14 cellular contexts compared by ENCODE assay signal in the genomic region with DNA sequence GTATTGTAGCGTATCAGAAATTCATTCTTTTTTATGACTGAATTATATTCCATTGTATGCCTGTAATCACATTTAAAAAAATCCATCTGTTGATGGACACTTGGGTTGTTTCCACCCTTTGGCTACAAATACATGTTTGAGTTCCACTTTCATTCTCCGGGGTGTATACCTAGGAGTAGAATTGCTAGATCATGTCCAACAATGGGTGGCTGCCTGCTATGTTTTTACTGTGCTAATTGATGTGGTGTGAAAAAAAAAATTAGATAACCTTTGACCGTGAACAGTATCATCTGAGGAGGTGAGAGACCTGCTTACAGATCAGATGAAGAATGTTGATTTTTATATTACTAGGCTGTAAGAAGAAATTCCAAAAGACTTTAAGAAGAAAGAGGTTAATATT. TPM values are rescaled to one million over a fixed set of nuclear protein-coding genes. Genes with fewer than 3 reads are reported as not detected.
DNase-seq lines count a peak whose midpoint lies in the region; ATAC-seq and TF ChIP-seq lines count a peak whose summit lies in the region.
"Had no signal": no experiment of that assay in that cellular context is flagged by ENCODE, and none has a peak within 500 bp of the region (broad histone marks: within the 10 kb centered on the region; RNA-seq: fewer than 3 reads in every experiment).

No MANE protein-coding gene starts in this region.

- no peaks in the 10 kb centered on the region for H3K4me1 ChIP-seq in breast epithelium
- peaks cover 31% of the 10 kb centered on the region for H3K4me1 ChIP-seq in PC-3 (ENCODE audit: insufficient read depth, low read length)

- BruUV-seq in MCF 10A (replicated peaks; lab: Mats Ljungman, UMichigan), result no TSS peak
- no TSS peak for BruUV-seq in PC-3 (replicated peaks; lab: Mats Ljungman, UMichigan)

- DNase-seq in MCF 10A (ENCODE audit: unreplicated experiment) (no peak), breast epithelium (ENCODE audit: low spot score in 2 of 2) (no peak), PC-3 (no peak), left colon (no peak), T-helper 9 cell (no peak), chondrocyte (ENCODE audit: low spot score) (no peak)
- DNase-seq in activated T-helper 2 cell treated with anti-CD3 and anti-CD28 coated beads, Interferon-gamma antibody, Interleukin-2, Interleukin-4, amounts not matched to agents 10 μg/mL and 5 μg/mL and 100 μg/mL, durations not matched to agents 14 hours and 24 hours and 36 hours (ENCODE audit: low spot score), result no peak
- DNase-seq: 8988T, AML-193, DMS 273 treated with DMSO at 0.1 percent for 48 hours, GM23248 had no signal

- TF ChIP-seq CTCF in MCF 10A (IDR thresholded peaks at IDR 0.05; ENCODE audit: unreplicated experiment), result no peak
- TF ChIP-seq CTCF in breast epithelium (IDR thresholded peaks at IDR 0.05), result no peak
- TF ChIP-seq CTCF in PC-3 (conservative IDR thresholded peaks at IDR 0.05; ENCODE audit: low read depth, low read length), result no peak
- TF ChIP-seq CTCF in chondrocyte (IDR thresholded peaks at IDR 0.05), result no peak

- H3K9me2 ChIP-seq in PC-3 (replicated peaks; ENCODE audit: low read length), result no peaks in the 10 kb centered on the region

- POLR2A ChIA-PET in MCF 10A (lab: Yijun Ruan, JAX) (interaction anchor here (0.6 to 1.4 kb wide), 4 partner anchors 14 to 927 kb away, joined by 3 to 6 read pairs (median 4); no protein-coding TSS in a partner anchor), PC-3 (lab: Charles Lee; ENCODE audit: unreplicated experiment) (interaction anchor here (0.7 kb wide), 1 partner anchor 44 kb away, joined by 8 read pairs; no protein-coding TSS in a partner anchor)

- H3K27ac Mint-ChIP-seq in MCF 10A (ENCODE audit: low read depth, unreplicated experiment), result peak overlapping the region; percentile 25
- H3K27ac Mint-ChIP-seq in chondrocyte (ENCODE audit: unreplicated experiment), result no peak overlapping the region
- H3K27ac Mint-ChIP-seq in activated T-helper 2 cell treated with anti-CD3 and anti-CD28 coated beads, Interferon-gamma antibody, Interleukin-2, Interleukin-4, amounts not matched to agents 10 μg/mL and 5 μg/mL and 100 μg/mL, durations not matched to agents 14 hours and 24 hours and 36 hours, result no peak overlapping the region

- no peak overlapping the region for H3K4me2 ChIP-seq in PC-3 (ENCODE audit: low read length)
- H3K4me2 ChIP-seq: BLaER1 had no signal

- ATAC-seq in PC-3 (no peak), left colon (peak; percentile 84)
- ATAC-seq: HCT116 had no signal

- no peak for TF ChIP-seq POLR2A in breast epithelium (IDR thresholded peaks at IDR 0.05)

- intact Hi-C loops in MCF 10A (cut with micrococcal nuclease), result no loop called here
- intact Hi-C loops in breast epithelium (cut with DNase I; ENCODE audit: low total_unique reads), result no loop called here
- intact Hi-C loops in PC-3 (cut with micrococcal nuclease), result no loop called here
- intact Hi-C loops in left colon (cut with DNase I, micrococcal nuclease), result no loop called here
- intact Hi-C loops in activated T-helper 2 cell treated with anti-CD3 and anti-CD28 coated beads, Interferon-gamma antibody, Interleukin-2, Interleukin-4, amounts not matched to agents 10 μg/mL and 5 μg/mL and 100 μg/mL, durations not matched to agents 14 hours and 24 hours and 36 hours (cut with micrococcal nuclease), result loop anchor here (2.0 kb wide), 1 partner anchor 17 kb away; no protein-coding TSS in a partner anchor

- H3K36me3 ChIP-seq in breast epithelium (no peaks in the 10 kb centered on the region), PC-3 (ENCODE audit: low read depth, low read length) (peaks cover 66% of the 10 kb centered on the region)

- H3K27me3 ChIP-seq in breast epithelium, result no peaks in the 10 kb centered on the region
- H3K27me3 ChIP-seq in PC-3 (ENCODE audit: low read length), result no peaks in the 10 kb centered on the region
- H3K27me3 ChIP-seq: BLaER1 had no signal

- H3K79me2 ChIP-seq in PC-3 (ENCODE audit: low read length), result peaks cover 95% of the 10 kb centered on the region

- no peak overlapping the region for H2AFZ ChIP-seq in PC-3 (ENCODE audit: low read length)
- H2AFZ ChIP-seq: GM23248 had no signal

- H3K27me3 Mint-ChIP-seq in MCF 10A (ENCODE audit: insufficient read depth, unreplicated experiment) (no peaks in the 10 kb centered on the region), chondrocyte (ENCODE audit: low read depth) (no peaks in the 10 kb centered on the region)
- H3K27me3 Mint-ChIP-seq in activated T-helper 2 cell treated with anti-CD3 and anti-CD28 coated beads, Interferon-gamma antibody, Interleukin-2, Interleukin-4, amounts not matched to agents 10 μg/mL and 5 μg/mL and 100 μg/mL, durations not matched to agents 14 hours and 24 hours and 36 hours (ENCODE audit: low read depth), result no peaks in the 10 kb centered on the region

- peaks cover 10% of the 10 kb centered on the region; the same call in 1 of the 2 replicates for H4K20me1 ChIP-seq in PC-3 (ENCODE audit: low read length)

- H3K4me3 Mint-ChIP-seq in MCF 10A (ENCODE audit: unreplicated experiment) (no peak overlapping the region), chondrocyte (ENCODE audit: unreplicated experiment) (no peak overlapping the region)
- H3K4me3 Mint-ChIP-seq in activated T-helper 2 cell treated with anti-CD3 and anti-CD28 coated beads, Interferon-gamma antibody, Interleukin-2, Interleukin-4, amounts not matched to agents 10 μg/mL and 5 μg/mL and 100 μg/mL, durations not matched to agents 14 hours and 24 hours and 36 hours (ENCODE audit: low read depth), result no peak overlapping the region

- H3K9me3 Mint-ChIP-seq in MCF 10A (ENCODE audit: unreplicated experiment) (no peaks in the 10 kb centered on the region), chondrocyte (ENCODE audit: low read depth) (no peaks in the 10 kb centered on the region)
- no peaks in the 10 kb centered on the region for H3K9me3 Mint-ChIP-seq in activated T-helper 2 cell treated with anti-CD3 and anti-CD28 coated beads, Interferon-gamma antibody, Interleukin-2, Interleukin-4, amounts not matched to agents 10 μg/mL and 5 μg/mL and 100 μg/mL, durations not matched to agents 14 hours and 24 hours and 36 hours

- no peaks in the 10 kb centered on the region for H3K9me3 ChIP-seq in breast epithelium
- no peaks in the 10 kb centered on the region for H3K9me3 ChIP-seq in PC-3 (ENCODE audit: low read length)
- H3K9me3 ChIP-seq: BLaER1 had no signal

- H3K4me1 Mint-ChIP-seq in MCF 10A (ENCODE audit: insufficient read depth, unreplicated experiment) (peaks cover 22% of the 10 kb centered on the region), chondrocyte (ENCODE audit: low read depth) (peaks cover 14% of the 10 kb centered on the region)
- peaks cover 33% of the 10 kb centered on the region for H3K4me1 Mint-ChIP-seq in activated T-helper 2 cell treated with anti-CD3 and anti-CD28 coated beads, Interferon-gamma antibody, Interleukin-2, Interleukin-4, amounts not matched to agents 10 μg/mL and 5 μg/mL and 100 μg/mL, durations not matched to agents 14 hours and 24 hours and 36 hours (ENCODE audit: low read depth)

- no peak overlapping the region for H3K9ac ChIP-seq in PC-3 (ENCODE audit: low read length)
- H3K9ac ChIP-seq: BLaER1, GM23248 had no signal

- H3K4me3 ChIP-seq in breast epithelium, result no peak overlapping the region
- no peak overlapping the region for H3K4me3 ChIP-seq in PC-3 (ENCODE audit: low read length)
- H3K4me3 ChIP-seq: BLaER1, GM23248 had no signal

- H3K36me3 Mint-ChIP-seq in MCF 10A (ENCODE audit: insufficient read depth, unreplicated experiment) (peaks cover 70% of the 10 kb centered on the region), chondrocyte (ENCODE audit: low read depth) (peaks cover 25% of the 10 kb centered on the region)
- H3K36me3 Mint-ChIP-seq in activated T-helper 2 cell treated with anti-CD3 and anti-CD28 coated beads, Interferon-gamma antibody, Interleukin-2, Interleukin-4, amounts not matched to agents 10 μg/mL and 5 μg/mL and 100 μg/mL, durations not matched to agents 14 hours and 24 hours and 36 hours (ENCODE audit: low read depth), result peaks cover 72% of the 10 kb centered on the region

- CTCF ChIA-PET in MCF 10A (lab: Yijun Ruan, JAX) (interaction anchor here (0.6 to 4.0 kb wide), 6 partner anchors 10 to 103 kb away, joined by 3 to 19 read pairs (median 4); no protein-coding TSS in a partner anchor), PC-3 (lab: Charles Lee) (no interaction called here)

- no peaks in the 10 kb centered on the region for H3F3A ChIP-seq in PC-3 (ENCODE audit: low read length, unreplicated experiment)

- H3K27ac ChIP-seq in breast epithelium (no peak overlapping the region), PC-3 (ENCODE audit: low read length) (peak overlapping the region; percentile 58)
- H3K27ac ChIP-seq: BLaER1, GM23248, HL-60 had no signal

RNA-seq across cellular contexts. Expression of a gene that starts 37.1 kb away (rescaled TPM):
- total RNA-seq in MCF 10A (2022) (141 and 174 TPM in 2 replicates), breast epithelium (10 to 100 TPM; 24.0 to 41.6 (median 40.3) TPM), PC-3 (2014; rRNA removed) (29.1 and 56.8 TPM in 2 replicates), left colon (10 to 100 TPM; 64.3 to 65.7 TPM), chondrocyte (39.0 to 42.6 TPM (median 39.2 TPM) in 3 replicates)
- 116 and 118 TPM in 2 replicates for total RNA-seq in activated T-helper 2 cell treated with anti-CD3 and anti-CD28 coated beads, Interferon-gamma antibody, Interleukin-2, Interleukin-4, amounts not matched to agents 10 μg/mL and 5 μg/mL and 100 μg/mL, durations not matched to agents 14 hours and 24 hours and 36 hours
